Comparison of ENCODE assay signal across 8 cellular contexts in genomic region chr19:46697142-46697960, GRCh38. TPM values are rescaled to one million over a fixed set of nuclear protein-coding genes. Genes with fewer than 3 reads are reported as not detected.
DNase-seq lines count a peak whose midpoint lies in the region; ATAC-seq, FAIRE-seq and TF ChIP-seq lines count a peak whose summit lies in the region.

No MANE protein-coding gene starts in this region.

- peaks cover 34% of the 10 kb centered on the region for H3K36me3 Mint-ChIP-seq in activated naive CD4-positive, alpha-beta T cell treated with anti-CD3 and anti-CD28 coated beads for 36 hours (ENCODE audit: low read depth)
- H3K36me3 Mint-ChIP-seq in astrocyte (ENCODE audit: low read depth, unreplicated experiment): peaks cover 40% of the 10 kb centered on the region
- H3K36me3 Mint-ChIP-seq in naive thymus-derived CD8-positive, alpha-beta T cell: peaks cover 0 to 94% (median 16%) of the 10 kb centered on the region in 3 donors

- CTCF ChIA-PET in activated naive CD4-positive, alpha-beta T cell treated with anti-CD3 and anti-CD28 coated beads for 36 hours (lab: Charles Lee): interaction anchor here (0.6 to 3.0 kb wide), 4 partner anchors 7 to 32 kb away, joined by 3 to 9 read pairs (median 4); no protein-coding TSS in a partner anchor

- no peak overlapping the region for H3K4me3 Mint-ChIP-seq in activated naive CD4-positive, alpha-beta T cell treated with anti-CD3 and anti-CD28 coated beads for 36 hours
- H3K4me3 Mint-ChIP-seq in astrocyte (ENCODE audit: unreplicated experiment): no peak overlapping the region
- H3K4me3 Mint-ChIP-seq in naive thymus-derived CD8-positive, alpha-beta T cell: no peak overlapping the region

- WGBS in small intestine, 3 donors: 12 to 41% (median 38%) methylated on average over 38 to 42 of the region's 42 CpGs

- H3K36me3 ChIP-seq in astrocyte (ENCODE audit: insufficient read depth, low read length) (peaks cover 43% of the 10 kb centered on the region), iPS-18a (ENCODE audit: control insufficient read depth, low read depth, low read length) (peaks cover 42% of the 10 kb centered on the region), small intestine (ENCODE audit: control insufficient read depth in 2 of 2, insufficient read depth in 2 of 2, low read length in 2 of 2) (peaks cover 24 to 40% of the 10 kb centered on the region in 2 donors)

- no peak overlapping the region for H3K27ac ChIP-seq in astrocyte (ENCODE audit: low read depth, low read length)
- no peak overlapping the region for H3K27ac ChIP-seq in iPS-18a (ENCODE audit: low read length)
- peak overlapping the region in 1 of 2 donors; percentile 32 for H3K27ac ChIP-seq in small intestine (ENCODE audit: low read depth in 1 of 2, low read length in 1 of 2)

- ATAC-seq in naive thymus-derived CD8-positive, alpha-beta T cell: no peak

- no peak for FAIRE-seq in astrocyte (lab: Jason Lieb, UNC)
- FAIRE-seq in small intestine (lab: Jason Lieb, UNC): no peak

- H3K4me1 Mint-ChIP-seq in activated naive CD4-positive, alpha-beta T cell treated with anti-CD3 and anti-CD28 coated beads for 36 hours (ENCODE audit: low read depth): no peaks in the 10 kb centered on the region
- no peaks in the 10 kb centered on the region for H3K4me1 Mint-ChIP-seq in astrocyte (ENCODE audit: low read depth, unreplicated experiment)
- peaks cover 0 to 11% (median 9%) of the 10 kb centered on the region in 4 donors for H3K4me1 Mint-ChIP-seq in naive thymus-derived CD8-positive, alpha-beta T cell

- H3K4me2 ChIP-seq in astrocyte (ENCODE audit: low read length): peak overlapping the region; percentile 64

- peak; percentile 14 for DNase-seq in activated naive CD4-positive, alpha-beta T cell treated with anti-CD3 and anti-CD28 coated beads for 36 hours
- no peak for DNase-seq in activated naive CD4-positive, alpha-beta T cell treated with Interleukin-2 at 50 U/mL for 16 hours
- DNase-seq in astrocyte (ENCODE audit: low read depth): peak; percentile 23
- DNase-seq in small intestine: peak; percentile 91
- DNase-seq in naive thymus-derived CD8-positive, alpha-beta T cell: no peak
- no peak for DNase-seq in stimulated activated naive CD4-positive, alpha-beta T cell (lab: John Stamatoyannopoulos, UW)
- DNase-seq in GM20000 (ENCODE audit: low spot score): no peak

- peaks cover 31% of the 10 kb centered on the region for H4K20me1 ChIP-seq in astrocyte (ENCODE audit: insufficient read depth, low read length)

- no peak overlapping the region for H3K27ac Mint-ChIP-seq in activated naive CD4-positive, alpha-beta T cell treated with anti-CD3 and anti-CD28 coated beads for 36 hours
- no peak overlapping the region for H3K27ac Mint-ChIP-seq in astrocyte (ENCODE audit: unreplicated experiment)
- H3K27ac Mint-ChIP-seq in naive thymus-derived CD8-positive, alpha-beta T cell: no peak overlapping the region

- no peaks in the 10 kb centered on the region for H3K9me3 ChIP-seq in astrocyte (ENCODE audit: insufficient read depth, low read depth, low read length)
- H3K9me3 ChIP-seq in iPS-18a (ENCODE audit: control insufficient read depth, low read depth, low read length): no peaks in the 10 kb centered on the region
- H3K9me3 ChIP-seq in small intestine (ENCODE audit: control insufficient read depth, low read depth): no peaks in the 10 kb centered on the region

- TF ChIP-seq CTCF in astrocyte (IDR thresholded peaks at IDR 0.05; ENCODE audit: insufficient read depth, low read depth, low read length) (no peak), GM20000 (IDR thresholded peaks at IDR 0.05; ENCODE audit: extremely low read depth, missing control alignments) (no peak)

- H2AFZ ChIP-seq in astrocyte (ENCODE audit: low read depth, low read length): no peak overlapping the region

- H3K4me1 ChIP-seq in astrocyte (ENCODE audit: insufficient read depth, low read length): peaks cover 6% of the 10 kb centered on the region
- H3K4me1 ChIP-seq in iPS-18a (ENCODE audit: control insufficient read depth, low read depth, low read length): peaks cover 3% of the 10 kb centered on the region
- H3K4me1 ChIP-seq in small intestine (ENCODE audit: control insufficient read depth in 2 of 2, insufficient read depth in 1 of 2, low read depth in 1 of 2, low read length in 1 of 2): peaks cover 0 to 2% of the 10 kb centered on the region in 2 donors

- H3K79me2 ChIP-seq in astrocyte (ENCODE audit: insufficient read depth, low read length): no peaks in the 10 kb centered on the region

- H3K27me3 ChIP-seq in astrocyte (ENCODE audit: insufficient read depth, low read length): no peaks in the 10 kb centered on the region
- no peaks in the 10 kb centered on the region for H3K27me3 ChIP-seq in iPS-18a (ENCODE audit: control insufficient read depth, insufficient read depth, low read length)
- no peaks in the 10 kb centered on the region for H3K27me3 ChIP-seq in small intestine (ENCODE audit: control insufficient read depth in 2 of 2, insufficient read depth in 2 of 2, low read length in 2 of 2)

- H3K4me3 ChIP-seq in astrocyte (ENCODE audit: insufficient read depth, low read depth, low read length): no peak overlapping the region
- peak overlapping the region; percentile 36 for H3K4me3 ChIP-seq in iPS-18a (ENCODE audit: low read length)
- no peak overlapping the region for H3K4me3 ChIP-seq in small intestine (ENCODE audit: low read depth in 1 of 2, low read length in 2 of 2)

- POLR2A ChIA-PET in naive thymus-derived CD8-positive, alpha-beta T cell (lab: Charles Lee): interaction anchor here (1.7 kb wide), 1 partner anchor 18 kb away, joined by 8 read pairs; no protein-coding TSS in a partner anchor

- no peaks in the 10 kb centered on the region for H3K27me3 Mint-ChIP-seq in activated naive CD4-positive, alpha-beta T cell treated with anti-CD3 and anti-CD28 coated beads for 36 hours (ENCODE audit: low read depth)
- no peaks in the 10 kb centered on the region for H3K27me3 Mint-ChIP-seq in astrocyte (ENCODE audit: low read depth, unreplicated experiment)
- no peaks in the 10 kb centered on the region for H3K27me3 Mint-ChIP-seq in naive thymus-derived CD8-positive, alpha-beta T cell

- no peaks in the 10 kb centered on the region for H3K9me3 Mint-ChIP-seq in activated naive CD4-positive, alpha-beta T cell treated with anti-CD3 and anti-CD28 coated beads for 36 hours
- no peaks in the 10 kb centered on the region for H3K9me3 Mint-ChIP-seq in astrocyte (ENCODE audit: unreplicated experiment)
- no peaks in the 10 kb centered on the region for H3K9me3 Mint-ChIP-seq in naive thymus-derived CD8-positive, alpha-beta T cell

- intact Hi-C loops in activated naive CD4-positive, alpha-beta T cell treated with anti-CD3 and anti-CD28 coated beads for 36 hours (cut with micrococcal nuclease): no loop called here

- no peak overlapping the region for H3K9ac ChIP-seq in astrocyte (ENCODE audit: low read length)
- no peak overlapping the region for H3K9ac ChIP-seq in iPS-18a (ENCODE audit: low read length)

RNA-seq across cellular contexts. Expression of gene PRKD2, which starts 19.6 kb away (rescaled TPM):
- 10 to 100 TPM; 62.2 to 62.3 TPM for total RNA-seq in activated naive CD4-positive, alpha-beta T cell treated with anti-CD3 and anti-CD28 coated beads for 36 hours
- 45.8 and 54.6 TPM in 2 replicates for total RNA-seq in astrocyte
- 10 to 100 TPM; 30.7 to 87.4 (median 71.9) TPM for polyA plus RNA-seq in small intestine
- total RNA-seq in naive thymus-derived CD8-positive, alpha-beta T cell: 100 to 1,000 TPM in 1 of 2 experiments, 10 to 100 TPM in 1; 92.6 to 102 TPM
- 10 to 100 TPM; 28.6 to 79.7 (median 37.1) TPM for polyA plus RNA-seq in naive thymus-derived CD8-positive, alpha-beta T cell

RNA-seq across cellular contexts. Expression of gene DACT3, which starts 36.4 kb away (rescaled TPM):
- total RNA-seq in activated naive CD4-positive, alpha-beta T cell treated with anti-CD3 and anti-CD28 coated beads for 36 hours: 1 to 10 TPM; 2.4 to 3.0 TPM
- 19.8 and 27.7 TPM in 2 replicates for total RNA-seq in astrocyte
- polyA plus RNA-seq in small intestine: 1 to 10 TPM in 2 of 3 donors, not detected in 1; 2.2 to 5.3 TPM
- under 1 TPM in 1 of 2 experiments, not detected in 1; 0.13 TPM for total RNA-seq in naive thymus-derived CD8-positive, alpha-beta T cell
- polyA plus RNA-seq in naive thymus-derived CD8-positive, alpha-beta T cell: under 1 TPM in 1 of 3 donors, not detected in 2; 0.13 TPM

RNA-seq across cellular contexts. Expression of gene FKRP, which starts 48.5 kb away (rescaled TPM):
- 1 to 10 TPM; 8.8 to 9.0 TPM for total RNA-seq in activated naive CD4-positive, alpha-beta T cell treated with anti-CD3 and anti-CD28 coated beads for 36 hours
- total RNA-seq in astrocyte: 25.1 and 28.1 TPM in 2 replicates
- 1 to 10 TPM; 7.0 to 9.3 (median 8.3) TPM for polyA plus RNA-seq in small intestine
- total RNA-seq in naive thymus-derived CD8-positive, alpha-beta T cell: 10 to 100 TPM; 22.8 to 23.8 TPM
- polyA plus RNA-seq in naive thymus-derived CD8-positive, alpha-beta T cell: 1 to 10 TPM; 2.6 to 8.7 (median 4.8) TPM

RNA-seq across cellular contexts. Expression of gene STRN4, which starts 48.9 kb away (rescaled TPM):
- 10 to 100 TPM; 59.2 to 63.2 TPM for total RNA-seq in activated naive CD4-positive, alpha-beta T cell treated with anti-CD3 and anti-CD28 coated beads for 36 hours
- 75.0 and 80.8 TPM in 2 replicates for total RNA-seq in astrocyte
- polyA plus RNA-seq in small intestine: 10 to 100 TPM; 44.6 to 51.6 (median 50.5) TPM
- total RNA-seq in naive thymus-derived CD8-positive, alpha-beta T cell: 10 to 100 TPM; 78.6 to 81.9 TPM
- polyA plus RNA-seq in naive thymus-derived CD8-positive, alpha-beta T cell: 10 to 100 TPM in 2 of 3 donors, 1 to 10 TPM in 1; 8.2 to 25.7 (median 12.0) TPM

Comparison
In these comparisons a context has a peak if more than half of its experiments do, and no peak if none do; other contexts are left out.
1. DNase-seq: peak in activated naive CD4-positive, alpha-beta T cell treated with anti-CD3 and anti-CD28 coated beads for 36 hours (single experiment), astrocyte (single experiment) and small intestine (single experiment); none in activated naive CD4-positive, alpha-beta T cell treated with Interleukin-2 at 50 U/mL for 16 hours (single experiment), naive thymus-derived CD8-positive, alpha-beta T cell (0 of 10), stimulated activated naive CD4-positive, alpha-beta T cell (0 of 6) and GM20000 (single experiment).